ENCODE assay signal across 8 cellular contexts in the genomic region with DNA sequence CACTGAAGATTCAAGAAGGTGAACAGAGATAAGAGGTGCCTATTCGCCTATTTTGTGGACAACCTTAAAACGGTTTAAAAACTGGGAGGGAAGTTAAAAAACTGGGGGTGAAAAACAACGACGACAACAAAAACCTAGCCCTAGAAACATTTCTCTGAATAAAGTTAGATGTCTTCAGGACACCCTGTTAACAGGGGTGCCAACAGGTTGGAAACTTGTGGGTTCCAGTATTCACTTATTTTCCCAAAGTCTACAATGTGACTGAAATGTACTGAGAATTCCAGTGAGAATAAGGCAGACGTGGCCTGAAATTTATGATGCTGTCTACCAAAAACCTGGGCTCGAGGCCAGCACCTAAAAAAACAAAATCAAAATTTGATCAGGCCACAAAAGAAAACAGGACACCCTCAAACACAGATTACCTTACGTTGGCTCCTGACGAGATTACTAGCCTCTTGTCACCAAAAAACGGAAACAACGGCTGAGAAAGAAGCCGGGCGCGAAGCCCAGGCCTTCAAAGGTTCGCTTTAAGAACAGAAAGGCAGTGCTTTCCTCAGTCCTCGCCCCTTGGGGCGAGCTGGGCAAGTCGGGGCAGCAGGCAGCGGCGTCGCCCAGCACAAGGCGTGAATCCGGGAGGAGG. TPM values are rescaled to one million over a fixed set of nuclear protein-coding genes. Genes with fewer than 3 reads are reported as not detected.
DNase-seq lines count a peak whose midpoint lies in the region; ATAC-seq and TF ChIP-seq lines count a peak whose summit lies in the region.

No MANE protein-coding gene starts in this region.

- TF ChIP-seq CTCF in BE2C (IDR thresholded peaks at IDR 0.05; ENCODE audit: low read depth, low read length) (no peak), astrocyte of the cerebellum (IDR thresholded peaks at IDR 0.05; ENCODE audit: low read depth, low read length, missing control alignments) (no peak), tibial nerve (IDR thresholded peaks at IDR 0.05) (no peak), GM13976 (IDR thresholded peaks at IDR 0.05; ENCODE audit: borderline replicate concordance, control extremely low read depth, extremely low read depth, insufficient read depth, missing control alignments) (no peak)

- no peaks in the 10 kb centered on the region for H3K4me1 ChIP-seq in BE2C
- peaks cover 0 to 46% (median 19%) of the 10 kb centered on the region in 4 donors for H3K4me1 ChIP-seq in tibial nerve

- H3K36me3 ChIP-seq in BE2C (no peaks in the 10 kb centered on the region), tibial nerve (no peaks in the 10 kb centered on the region)

- H3K27me3 ChIP-seq in BE2C (no peaks in the 10 kb centered on the region), tibial nerve (no peaks in the 10 kb centered on the region)

- ATAC-seq in GM19438 (IDR thresholded peaks at IDR 0.05; ENCODE audit: low read depth, unreplicated experiment) (peak; percentile 37), HG03457 (IDR thresholded peaks at IDR 0.05; ENCODE audit: unreplicated experiment) (peak; percentile 38), left lobe of liver (peak; percentile 59)

- DNase-seq in BE2C (no peak), astrocyte of the cerebellum (ENCODE audit: low read depth) (no peak), left lobe of liver (ENCODE audit: low spot score) (no peak), tibial nerve (ENCODE audit: low spot score in 2 of 2) (no peak), CD1c-positive myeloid dendritic cell (ENCODE audit: extremely low spot score) (no peak), GM13976 (ENCODE audit: low spot score) (no peak)

- no peak for TF ChIP-seq POLR2A in tibial nerve (IDR thresholded peaks at IDR 0.05)

- no peak for TF ChIP-seq EP300 in tibial nerve (IDR thresholded peaks at IDR 0.05)

- H3K4me3 ChIP-seq in BE2C (ENCODE audit: low read depth, low read length) (peak overlapping the region; percentile 93), astrocyte of the cerebellum (ENCODE audit: low read depth, low read length) (peak overlapping the region; percentile 68), tibial nerve (peak overlapping the region; percentile 66 to 84 (median 72))

- WGBS in tibial nerve, 2 donors = 2% methylated on average over 22 of the region's 22 CpGs

- in situ Hi-C loops in astrocyte of the cerebellum (cut with HindIII; ENCODE audit: low sequenced_read_pairs) = no loop called here
- in situ Hi-C loops in GM13976 (cut with MboI; ENCODE audit: low sequenced_read_pairs, unreplicated experiment) = loop anchor here (25.0 kb wide), 1 partner anchor 527 kb away; no protein-coding TSS in a partner anchor

- peak overlapping the region; percentile 96 to 98 (median 96) for H3K27ac ChIP-seq in tibial nerve

- H3K9me3 ChIP-seq in BE2C = no peaks in the 10 kb centered on the region
- H3K9me3 ChIP-seq in tibial nerve = no peaks in the 10 kb centered on the region

RNA-seq across cellular contexts. Expression of a gene that starts 0.9 kb away (rescaled TPM):
- polyA plus RNA-seq in BE2C (2012; ENCODE audit: insufficient read depth, insufficient read length, low read depth) = 16.5 TPM
- total RNA-seq in left lobe of liver (14.5 TPM), tibial nerve (10 to 100 TPM; 31.0 to 56.5 (median 40.1) TPM)
